ENCODE assay signal across 8 cellular contexts in genomic region chr19:54172764-54173699, GRCh38. TPM values are rescaled to one million over a fixed set of nuclear protein-coding genes. Genes with fewer than 3 reads are reported as not detected.
DNase-seq lines count a peak whose midpoint lies in the region; ATAC-seq and TF ChIP-seq lines count a peak whose summit lies in the region.

Gene TMC4, minus strand, starts transcription at chr19:54173160. Its CDS starts 43 bp downstream, at chr19:54173117.

- H3K27ac Mint-ChIP-seq in activated CD4-positive, alpha-beta memory T cell treated with anti-CD3 and anti-CD28 coated beads for 36 hours = no peak within 1 kb of the TSS
- H3K27ac Mint-ChIP-seq in activated CD4-positive, alpha-beta T cell treated with anti-CD3 and anti-CD28 coated beads for 36 hours = no peak within 1 kb of the TSS
- no peak within 1 kb of the TSS for H3K27ac Mint-ChIP-seq in CD4-positive, alpha-beta T cell

- H3K9me3 Mint-ChIP-seq in activated CD4-positive, alpha-beta memory T cell treated with anti-CD3 and anti-CD28 coated beads for 36 hours = no peaks in the 10 kb centered on the region
- H3K9me3 Mint-ChIP-seq in activated CD4-positive, alpha-beta T cell treated with anti-CD3 and anti-CD28 coated beads for 36 hours (ENCODE audit: low read depth) = no peaks in the 10 kb centered on the region
- no peaks in the 10 kb centered on the region for H3K9me3 Mint-ChIP-seq in CD4-positive, alpha-beta T cell

- POLR2A ChIA-PET in activated CD4-positive, alpha-beta memory T cell treated with anti-CD3 and anti-CD28 coated beads for 36 hours (lab: Charles Lee) = interaction anchor here (0.5 to 1.1 kb wide), 5 partner anchors 14 to 206 kb away, joined by 3 to 4 read pairs (median 3); partner anchors contain the start of genes LENG1, MBOAT7 and RPS9
- POLR2A ChIA-PET in activated CD4-positive, alpha-beta T cell treated with anti-CD3 and anti-CD28 coated beads for 36 hours (lab: Charles Lee) = no interaction called here
- POLR2A ChIA-PET in CD4-positive, alpha-beta T cell (lab: Charles Lee) = interaction anchor here (0.6 to 2.3 kb wide), 3 partner anchors 18 to 36 kb away, joined by 3 to 8 read pairs (median 3); partner anchors contain the start of genes CNOT3 and TSEN34

- H3K27me3 Mint-ChIP-seq in activated CD4-positive, alpha-beta memory T cell treated with anti-CD3 and anti-CD28 coated beads for 36 hours = no peaks in the 10 kb centered on the region
- no peaks in the 10 kb centered on the region for H3K27me3 Mint-ChIP-seq in activated CD4-positive, alpha-beta T cell treated with anti-CD3 and anti-CD28 coated beads for 36 hours
- H3K27me3 Mint-ChIP-seq in CD4-positive, alpha-beta T cell = no peaks in the 10 kb centered on the region

- no peak for TF ChIP-seq CTCF in choroid plexus epithelial cell (conservative IDR thresholded peaks at IDR 0.05; ENCODE audit: low read depth, low read length)
- TF ChIP-seq CTCF in CD4-positive, alpha-beta T cell (IDR thresholded peaks at IDR 0.05) = no peak

- no peaks in the 10 kb centered on the region for H3K4me1 Mint-ChIP-seq in activated CD4-positive, alpha-beta memory T cell treated with anti-CD3 and anti-CD28 coated beads for 36 hours (ENCODE audit: low read depth)
- H3K4me1 Mint-ChIP-seq in activated CD4-positive, alpha-beta T cell treated with anti-CD3 and anti-CD28 coated beads for 36 hours = peaks cover 4% of the 10 kb centered on the region
- no peaks in the 10 kb centered on the region for H3K4me1 Mint-ChIP-seq in CD4-positive, alpha-beta T cell (ENCODE audit: low read depth)

- no peak within 1 kb of the TSS for H3K4me3 ChIP-seq in choroid plexus epithelial cell (ENCODE audit: low read depth, low read length)

- no peak within 1 kb of the TSS for H3K27ac ChIP-seq in CD4-positive, alpha-beta T cell (ENCODE audit: low read depth, low read length)

- peaks cover 6% of the 10 kb centered on the region for H3K36me3 Mint-ChIP-seq in activated CD4-positive, alpha-beta memory T cell treated with anti-CD3 and anti-CD28 coated beads for 36 hours
- peaks cover 10% of the 10 kb centered on the region for H3K36me3 Mint-ChIP-seq in activated CD4-positive, alpha-beta T cell treated with anti-CD3 and anti-CD28 coated beads for 36 hours (ENCODE audit: low read depth)
- H3K36me3 Mint-ChIP-seq in CD4-positive, alpha-beta T cell (ENCODE audit: low read depth) = peaks cover under 1% of the 10 kb centered on the region

- CTCF ChIA-PET in activated CD4-positive, alpha-beta memory T cell treated with anti-CD3 and anti-CD28 coated beads for 36 hours (lab: Charles Lee) = interaction anchor here (1.1 to 1.8 kb wide), 2 partner anchors 58 to 93 kb away, joined by 3 to 6 read pairs; no protein-coding TSS in a partner anchor
- CTCF ChIA-PET in activated CD4-positive, alpha-beta T cell treated with anti-CD3 and anti-CD28 coated beads for 36 hours (lab: Charles Lee) = interaction anchor here (0.6 to 1.4 kb wide), 3 partner anchors 13 to 1895 kb away, joined by 3 to 6 read pairs (median 3); partner anchors contain the start of gene LENG1
- CTCF ChIA-PET in CD4-positive, alpha-beta T cell (lab: Charles Lee) = interaction anchor here (1.1 kb wide), 1 partner anchor 13 kb away, joined by 4 read pairs; no protein-coding TSS in a partner anchor

- H3K9me3 ChIP-seq in CD4-positive, alpha-beta T cell (ENCODE audit: control insufficient read depth, low read length) = no peaks in the 10 kb centered on the region

- H3K27me3 ChIP-seq in CD4-positive, alpha-beta T cell (ENCODE audit: control insufficient read depth, insufficient read depth, low read length) = no peaks in the 10 kb centered on the region

- intact Hi-C loops in activated CD4-positive, alpha-beta memory T cell treated with anti-CD3 and anti-CD28 coated beads for 36 hours (cut with micrococcal nuclease) = no loop called here
- intact Hi-C loops in activated CD4-positive, alpha-beta T cell treated with anti-CD3 and anti-CD28 coated beads for 36 hours (cut with DNase I, micrococcal nuclease) = no loop called here
- intact Hi-C loops in CD4-positive, alpha-beta T cell (cut with DNase I, micrococcal nuclease) = no loop called here

- H3K4me3 Mint-ChIP-seq in activated CD4-positive, alpha-beta memory T cell treated with anti-CD3 and anti-CD28 coated beads for 36 hours = no peak within 1 kb of the TSS
- no peak within 1 kb of the TSS for H3K4me3 Mint-ChIP-seq in activated CD4-positive, alpha-beta T cell treated with anti-CD3 and anti-CD28 coated beads for 36 hours
- H3K4me3 Mint-ChIP-seq in CD4-positive, alpha-beta T cell = no peak within 1 kb of the TSS

- ATAC-seq in activated CD4-positive, alpha-beta T cell treated with anti-CD3 and anti-CD28 coated beads for 36 hours = no peak
- no peak for ATAC-seq in CD4-positive, alpha-beta T cell (ENCODE audit: poor library complexity)
- no peak for ATAC-seq in HG03097 (IDR thresholded peaks at IDR 0.05; ENCODE audit: low FRiP score, unreplicated experiment)

- DNase-seq in DMS79 (lab: John Stamatoyannopoulos, UW) = peak; percentile 82
- DNase-seq in NCI-H1930 (lab: John Stamatoyannopoulos, UW) = peak; percentile 41 to 58
- peak; percentile 28 for DNase-seq in choroid plexus epithelial cell (ENCODE audit: low read depth)
- DNase-seq in mucosa of gallbladder (ENCODE audit: low spot score) = peak; percentile 77
- DNase-seq in activated CD4-positive, alpha-beta memory T cell treated with anti-CD3 and anti-CD28 coated beads for 36 hours = no peak
- no peak for DNase-seq in activated CD4-positive, alpha-beta T cell treated with anti-CD3 and anti-CD28 coated beads for 36 hours
- DNase-seq in CD4-positive, alpha-beta T cell = no peak

RNA-seq across cellular contexts. Expression of gene TMC4, which starts in this region (rescaled TPM):
- 198 TPM for total RNA-seq in mucosa of gallbladder
- total RNA-seq in activated CD4-positive, alpha-beta memory T cell treated with anti-CD3 and anti-CD28 coated beads for 36 hours = under 1 TPM; 0.26 to 0.27 TPM
- under 1 TPM; 0.39 to 0.55 TPM for total RNA-seq in activated CD4-positive, alpha-beta T cell treated with anti-CD3 and anti-CD28 coated beads for 36 hours
- 1 to 10 TPM in 1 of 2 experiments, under 1 TPM in 1; 0.84 to 1.5 TPM for total RNA-seq in CD4-positive, alpha-beta T cell

Comparison
In these comparisons a context has a peak if more than half of its experiments do, and no peak if none do; other contexts are left out.
1. RNA of gene TMC4 (total RNA-seq): 198 TPM in mucosa of gallbladder (single experiment); 0.84 to 1.5 TPM in CD4-positive, alpha-beta T cell, 0.39 to 0.55 TPM in activated CD4-positive, alpha-beta T cell treated with anti-CD3 and anti-CD28 coated beads for 36 hours and 0.26 to 0.27 TPM in activated CD4-positive, alpha-beta memory T cell treated with anti-CD3 and anti-CD28 coated beads for 36 hours; every median in the first group is over 10 times any median in the second.
2. DNase-seq: peak in DMS79 (single experiment), NCI-H1930 (2 of 2), choroid plexus epithelial cell (single experiment) and mucosa of gallbladder (single experiment); none in activated CD4-positive, alpha-beta memory T cell treated with anti-CD3 and anti-CD28 coated beads for 36 hours (single experiment), activated CD4-positive, alpha-beta T cell treated with anti-CD3 and anti-CD28 coated beads for 36 hours (single experiment) and CD4-positive, alpha-beta T cell (0 of 10).